ENCODE assay signal across 12 cellular contexts in the genomic region with DNA sequence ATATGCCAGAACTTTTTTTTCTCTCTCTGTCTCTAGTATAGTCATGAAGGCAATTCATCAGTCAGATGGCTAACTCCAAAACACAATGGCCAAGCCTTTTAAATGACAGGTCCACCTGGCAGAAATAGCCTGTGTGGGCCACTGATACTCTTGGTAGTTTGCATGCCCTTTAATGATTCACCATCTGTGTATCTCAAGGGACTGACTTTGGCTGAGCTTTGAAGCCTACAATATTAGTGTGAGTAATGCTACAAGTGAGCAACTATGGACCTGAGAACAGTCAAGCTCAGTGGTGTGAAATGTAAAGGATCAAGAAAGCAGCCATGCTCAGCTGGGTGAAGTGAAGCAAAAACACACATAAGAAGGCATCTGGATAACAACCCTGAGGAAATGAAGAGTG.
DNase-seq lines count a peak whose midpoint lies in the region; ATAC-seq, FAIRE-seq and TF ChIP-seq lines count a peak whose summit lies in the region.
"Had no signal": no experiment of that assay in that cellular context is flagged by ENCODE, and none has a peak within 500 bp of the region (broad histone marks: within the 10 kb centered on the region; RNA-seq: fewer than 3 reads in every experiment).

No MANE protein-coding gene starts in this region.

- H3K36me3 ChIP-seq in skeletal muscle satellite cell (ENCODE audit: insufficient read depth, low read length) = no peaks in the 10 kb centered on the region
- H3K36me3 ChIP-seq: prostate gland, upper lobe of right lung had no signal

- no peak overlapping the region for H3K9ac ChIP-seq in skeletal muscle satellite cell (ENCODE audit: low read depth, low read length)

- peak; percentile 95 for FAIRE-seq in RCC 7860 (lab: Jason Lieb, UNC)

- no peak for ATAC-seq in GM21825 (IDR thresholded peaks at IDR 0.05; ENCODE audit: unreplicated experiment)
- ATAC-seq in HG03025 (IDR thresholded peaks at IDR 0.05; ENCODE audit: low FRiP score, unreplicated experiment) = no peak
- ATAC-seq: upper lobe of right lung had no signal

- peak overlapping the region; percentile 9 for H3K4me2 ChIP-seq in skeletal muscle satellite cell (ENCODE audit: low read length)

- peak; percentile 26 for DNase-seq in H4 (ENCODE audit: low spot score)
- peak; percentile 87 for DNase-seq in RCC 7860 (ENCODE audit: low spot score)
- DNase-seq in fibroblast of the aortic adventitia (ENCODE audit: low read depth) = peak; percentile 51
- no peak for DNase-seq in central memory CD4-positive, alpha-beta T cell
- DNase-seq: head of caudate nucleus, Karpas-422, SIG-M5, upper lobe of right lung had no signal

- no peak for TF ChIP-seq CTCF in fibroblast of the aortic adventitia (IDR thresholded peaks at IDR 0.05; ENCODE audit: insufficient read depth, low read length)

- no peaks in the 10 kb centered on the region for H3K9me3 ChIP-seq in skeletal muscle satellite cell (replicated peaks; ENCODE audit: low read length)
- H3K9me3 ChIP-seq: prostate gland, upper lobe of right lung had no signal

- peaks cover 15% of the 10 kb centered on the region for H3K4me1 ChIP-seq in skeletal muscle satellite cell (ENCODE audit: control insufficient read depth, insufficient read depth, low read length)
- H3K4me1 ChIP-seq: prostate gland, upper lobe of right lung had no signal

- no peaks in the 10 kb centered on the region for H3K27me3 ChIP-seq in skeletal muscle satellite cell (ENCODE audit: control insufficient read depth, insufficient read depth, low read length)
- H3K27me3 ChIP-seq: upper lobe of right lung had no signal

- H3K4me3 ChIP-seq in fibroblast of the aortic adventitia (ENCODE audit: low read depth, low read length) (no peak overlapping the region), skeletal muscle satellite cell (ENCODE audit: low read length) (no peak overlapping the region)
- H3K4me3 ChIP-seq: prostate gland, upper lobe of right lung had no signal
